ENCODE assay signal across 2 cellular contexts in genomic region chr4:163493643-163494359, GRCh38.
TF ChIP-seq lines count a peak whose summit lies in the region.

No MANE protein-coding gene starts in this region.

TF ChIP-seq in K562, 482 proteins besides CTCF, POLR2A, EP300 and RAD21 (continued from another document):
- 0 out of 2 replicates have a peak, but pooled peaks have one; percentile 46 for TF ChIP-seq LARP7 (IDR thresholded peaks at IDR 0.05)
- TF ChIP-seq BCOR (IDR thresholded peaks at IDR 0.05), result peak; percentile 42; the same call in 1 of the 2 replicates
- peak; percentile 49; the same call in 1 of the 2 replicates for TF ChIP-seq ZNF512 (tag; IDR thresholded peaks at IDR 0.05)
- TF ChIP-seq SIN3B (IDR thresholded peaks at IDR 0.05; ENCODE audit: low read depth), result no peak
- 0 out of 2 replicates have a peak, but pooled peaks have one; percentile 19 for TF ChIP-seq ADNP (tag; IDR thresholded peaks at IDR 0.05)
- TF ChIP-seq TRIM24 (IDR thresholded peaks at IDR 0.05), result no peak
- TF ChIP-seq SMARCA4 (IDR thresholded peaks at IDR 0.05), result 0 out of 2 replicates have a peak, but pooled peaks have one; percentile 10
- TF ChIP-seq ELF1 (tag; IDR thresholded peaks at IDR 0.05), result 0 out of 2 replicates have a peak, but pooled peaks have one; percentile 8
- TF ChIP-seq KDM1A (IDR thresholded peaks at IDR 0.05), result 0 out of 4 replicates have a peak, but pooled peaks of 1 of the 2 experiments have one; percentile 15
- TF ChIP-seq MLLT1 (IDR thresholded peaks at IDR 0.05), result 0 out of 4 replicates have a peak, but pooled peaks of 1 of the 2 experiments have one; percentile 30
- 0 out of 2 replicates have a peak, but pooled peaks have one; percentile 29 for TF ChIP-seq ZNF644 (tag; IDR thresholded peaks at IDR 0.05; ENCODE audit: low read depth)
- peak; percentile 35; the same call in 1 of the 2 replicates for TF ChIP-seq SMARCC2 (IDR thresholded peaks at IDR 0.05; ENCODE audit: low read depth)
- no peak for TF ChIP-seq NR0B1 (IDR thresholded peaks at IDR 0.05; ENCODE audit: partially characterized antibody)

TF ChIP-seq in liver, 16 proteins besides CTCF, POLR2A, EP300 and RAD21 (continued from another document):
- TF ChIP-seq ZBTB33 (IDR thresholded peaks at IDR 0.05) (no peak), MAX (IDR thresholded peaks at IDR 0.05) (no peak), SP1 (IDR thresholded peaks at IDR 0.05) (no peak), REST (IDR thresholded peaks at IDR 0.05) (no peak), YY1 (IDR thresholded peaks at IDR 0.05) (no peak), EGR1 (IDR thresholded peaks at IDR 0.05; ENCODE audit: low read depth in 2 of 2) (no peak), RXRA (IDR thresholded peaks at IDR 0.05) (no peak), ATF3 (IDR thresholded peaks at IDR 0.05) (no peak), TAF1 (conservative IDR thresholded peaks at IDR 0.05) (no peak), HNF4G (IDR thresholded peaks at IDR 0.05) (no peak), NR2F2 (IDR thresholded peaks at IDR 0.05) (no peak)
